In the genomic region with DNA sequence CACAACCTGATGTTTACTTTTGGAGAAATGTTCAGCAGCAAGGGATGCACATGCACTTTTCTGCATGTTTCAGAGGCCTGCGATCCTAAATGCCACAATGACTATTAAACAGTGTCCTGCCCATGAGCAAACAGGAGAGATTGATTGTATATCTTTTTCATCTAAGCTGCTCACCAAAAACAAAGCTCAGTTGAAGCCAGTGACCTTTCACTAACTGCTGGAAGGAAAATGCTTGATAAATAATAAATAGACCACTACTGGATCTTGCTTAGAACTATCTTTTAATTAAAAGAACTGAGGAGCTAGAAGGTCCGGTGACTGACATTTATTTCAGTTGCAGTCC, we compare ENCODE assay signal across 9 cellular contexts. TPM values are rescaled to one million over a fixed set of nuclear protein-coding genes. Genes with fewer than 3 reads are reported as not detected.
DNase-seq lines count a peak whose midpoint lies in the region; ATAC-seq and TF ChIP-seq lines count a peak whose summit lies in the region.
"Had no signal": no experiment of that assay in that cellular context is flagged by ENCODE, and none has a peak within 500 bp of the region (broad histone marks: within the 10 kb centered on the region; RNA-seq: fewer than 3 reads in every experiment).

No MANE protein-coding gene starts in this region.

- H3K27me3 ChIP-seq in HL-60 (ENCODE audit: insufficient read depth, poor library complexity, severe bottlenecking) (no peaks in the 10 kb centered on the region), ascending aorta (no peaks in the 10 kb centered on the region), neuronal stem cell (ENCODE audit: control insufficient read depth in 3 of 3, insufficient read depth in 3 of 3, low read depth in 1 of 3, low read length in 3 of 3) (no peaks in the 10 kb centered on the region)

- no peak overlapping the region for H3K23ac ChIP-seq in neuronal stem cell (ENCODE audit: low read depth, low read length, poor library complexity)

- no peak overlapping the region for H2AK5ac ChIP-seq in neuronal stem cell (ENCODE audit: low read depth, low read length)

- peaks cover 6% of the 10 kb centered on the region for H3K36me3 Mint-ChIP-seq in nephron progenitor cell (ENCODE audit: low read depth)

- peak overlapping the region; percentile 34; the same call in 1 of the 2 replicates for H3K4me3 ChIP-seq in HL-60 (replicated peaks; ENCODE audit: insufficient read depth, low read length)
- peak overlapping the region; percentile 51 to 60 for H3K4me3 ChIP-seq in ascending aorta
- no peak overlapping the region for H3K4me3 ChIP-seq in neuronal stem cell (ENCODE audit: low read length in 2 of 2)

- no peak overlapping the region for H2BK15ac ChIP-seq in neuronal stem cell (ENCODE audit: low read length)

- H2BK12ac ChIP-seq in neuronal stem cell (ENCODE audit: low read length): no peak overlapping the region

- ATAC-seq in HG02885 (IDR thresholded peaks at IDR 0.05; ENCODE audit: poor library complexity, unreplicated experiment): no peak

- intact Hi-C loops in ascending aorta (cut with DNase I): loop anchor here (1.0 to 10.0 kb wide), 5 partner anchors 17 to 701 kb away; partner anchors contain the start of genes MRPS23 and MSI2

- no peak overlapping the region for H3K4me3 Mint-ChIP-seq in nephron progenitor cell
- H3K4me3 Mint-ChIP-seq: activated B cell treated with CpG ODN at 0.5 μM for 24 hours had no signal

- WGBS in neuronal stem cell (ENCODE audit: extremely low coverage in 2 of 2, insufficient read length in 2 of 2, insufficient replicate concordance in 1 of 2), 2 donors: no CpG with 5 or more reads among the region's 2 CpGs

- H3K9ac ChIP-seq in neuronal stem cell (ENCODE audit: low read depth, low read length, poor library complexity): no peak overlapping the region

- H3K4me1 ChIP-seq in ascending aorta: peaks cover 10 to 19% of the 10 kb centered on the region in 2 donors
- H3K4me1 ChIP-seq in neuronal stem cell (ENCODE audit: control insufficient read depth in 2 of 2, insufficient read depth in 1 of 2, low read depth in 1 of 2, low read length in 2 of 2): peaks cover 9 to 13% of the 10 kb centered on the region in 2 donors

- H2AFZ ChIP-seq in neuronal stem cell (ENCODE audit: low read length): no peak overlapping the region

- H3K27ac ChIP-seq in 22Rv1: no peak overlapping the region
- no peak overlapping the region for H3K27ac ChIP-seq in HL-60 (replicated peaks)
- H3K27ac ChIP-seq in ascending aorta: peak overlapping the region; percentile 83 to 88
- no peak overlapping the region for H3K27ac ChIP-seq in neuronal stem cell (replicated peaks; ENCODE audit: low read length)

- no peak overlapping the region for H4K8ac ChIP-seq in neuronal stem cell (ENCODE audit: low read depth, low read length)

- no peak overlapping the region for H2BK5ac ChIP-seq in neuronal stem cell (ENCODE audit: low read length)

- H2BK120ac ChIP-seq in neuronal stem cell (ENCODE audit: low read depth, low read length): no peak overlapping the region

- H4K91ac ChIP-seq in neuronal stem cell (ENCODE audit: low read depth, low read length, poor library complexity): no peak overlapping the region

- peaks cover 6% of the 10 kb centered on the region for H3K27me3 Mint-ChIP-seq in nephron progenitor cell (ENCODE audit: low read depth, poor library complexity)
- H3K27me3 Mint-ChIP-seq: activated B cell treated with CpG ODN at 0.5 μM for 24 hours had no signal

- H3K4me1 Mint-ChIP-seq in nephron progenitor cell: peaks cover 9% of the 10 kb centered on the region
- H3K4me1 Mint-ChIP-seq: activated B cell treated with CpG ODN at 0.5 μM for 24 hours had no signal

- no peaks in the 10 kb centered on the region for H3K9me3 ChIP-seq in ascending aorta
- no peaks in the 10 kb centered on the region for H3K9me3 ChIP-seq in neuronal stem cell (replicated peaks in 1 of 2; ENCODE audit: control insufficient read depth in 2 of 2, insufficient read depth in 1 of 2, low read depth in 1 of 2, low read length in 2 of 2)

- no peak overlapping the region for H3K4ac ChIP-seq in neuronal stem cell (ENCODE audit: low read length)

- H3K9me3 Mint-ChIP-seq in nephron progenitor cell: no peaks in the 10 kb centered on the region
- H3K9me3 Mint-ChIP-seq: activated B cell treated with CpG ODN at 0.5 μM for 24 hours had no signal

- H3K4me2 ChIP-seq in neuronal stem cell (ENCODE audit: insufficient read depth, low read length, poor library complexity, severe bottlenecking): no peak overlapping the region

- no peak overlapping the region for H3K14ac ChIP-seq in neuronal stem cell (ENCODE audit: low read length)

- no peaks in the 10 kb centered on the region for H3K79me1 ChIP-seq in neuronal stem cell (ENCODE audit: low read depth, low read length)

- H3K27ac Mint-ChIP-seq in nephron progenitor cell: no peak overlapping the region
- H3K27ac Mint-ChIP-seq: activated B cell treated with CpG ODN at 0.5 μM for 24 hours had no signal

- no peak overlapping the region for H3K18ac ChIP-seq in neuronal stem cell (ENCODE audit: low read length)

- TF ChIP-seq CTCF in 22Rv1 (IDR thresholded peaks at IDR 0.05): peak; percentile 64
- TF ChIP-seq CTCF in HL-60 (IDR thresholded peaks at IDR 0.05; ENCODE audit: insufficient read depth, low read length): no peak
- no peak for TF ChIP-seq CTCF in ascending aorta (IDR thresholded peaks at IDR 0.05)
- peak; percentile 51 for TF ChIP-seq CTCF in nephron progenitor cell (IDR thresholded peaks at IDR 0.05)

- DNase-seq in HL-60 (ENCODE audit: low read depth in 1 of 2, low spot score in 1 of 2) (no peak), ascending aorta (ENCODE audit: low spot score in 2 of 2) (no peak), nephron progenitor cell (no peak), neuronal stem cell (ENCODE audit: low spot score) (no peak), NCI-H2227 treated with DMSO at 0.1 percent for 48 hours (lab: John Stamatoyannopoulos, UW) (no peak), COR-L47 (lab: John Stamatoyannopoulos, UW) (no peak)

- peaks cover 4 to 15% of the 10 kb centered on the region in 2 donors for H3K36me3 ChIP-seq in ascending aorta
- H3K36me3 ChIP-seq in neuronal stem cell (replicated peaks in 1 of 2; ENCODE audit: control insufficient read depth in 2 of 2, insufficient read depth in 2 of 2, low read length in 2 of 2): peaks cover 2 to 17% of the 10 kb centered on the region in 2 donors

RNA-seq across cellular contexts. Expression of gene MRPS23, which starts 16.3 kb away (rescaled TPM):
- 2.0 TPM for total RNA-seq in ascending aorta
- 21.6 TPM for polyA plus RNA-seq in neuronal stem cell (2013, experiment 1 of 2)
- polyA plus RNA-seq in neuronal stem cell (2013, experiment 2 of 2): 19.9 TPM

Comparison
In these comparisons a context has a peak if more than half of its experiments do, and no peak if none do; other contexts are left out.
1. H3K27ac ChIP-seq: peak in ascending aorta (2 of 2); none in 22Rv1 (single experiment), HL-60 (single experiment) and neuronal stem cell (single experiment).
2. CTCF ChIP-seq: peak in 22Rv1 (single experiment) and nephron progenitor cell (single experiment); none in HL-60 (single experiment) and ascending aorta (0 of 3).
3. H3K4me3 ChIP-seq: peak in HL-60 (single experiment) and ascending aorta (2 of 2); none in neuronal stem cell (0 of 2).